9 cellular contexts compared by ENCODE assay signal in genomic region chr2:96413067-96413722, GRCh38.
A peak's percentile ranks its signal among the peaks of the same experiment; 100 is the strongest.
DNase-seq lines count a peak whose midpoint lies in the region; ATAC-seq and TF ChIP-seq lines count a peak whose summit lies in the region.
"Had no signal": no experiment of that assay in that cellular context is flagged by ENCODE, and none has a peak within 500 bp of the region (broad histone marks: within the 10 kb centered on the region; RNA-seq: fewer than 3 reads in every experiment).

No MANE protein-coding gene starts in this region.

- H3K27me3 ChIP-seq in BE2C: no peaks in the 10 kb centered on the region
- H3K27me3 ChIP-seq in CD8-positive, alpha-beta T cell (ENCODE audit: insufficient read depth, low read length): no peaks in the 10 kb centered on the region

- POLR2A ChIA-PET in CD8-positive, alpha-beta T cell (lab: Charles Lee): no interaction called here

- H3K4me1 Mint-ChIP-seq in CD8-positive, alpha-beta T cell (ENCODE audit: low read depth): peaks cover 25% of the 10 kb centered on the region

- no peaks in the 10 kb centered on the region for H3K36me3 ChIP-seq in BE2C
- H3K36me3 ChIP-seq in CD8-positive, alpha-beta T cell (ENCODE audit: insufficient read depth, low read length): no peaks in the 10 kb centered on the region

- peaks cover 2% of the 10 kb centered on the region for H3K9me3 Mint-ChIP-seq in CD8-positive, alpha-beta T cell

- H3K27me3 Mint-ChIP-seq in CD8-positive, alpha-beta T cell (ENCODE audit: low read depth): no peaks in the 10 kb centered on the region

- no peak overlapping the region for H3K27ac ChIP-seq in CD8-positive, alpha-beta T cell (ENCODE audit: low read depth, low read length)

- H3K4me1 ChIP-seq in BE2C: no peaks in the 10 kb centered on the region
- peaks cover 7% of the 10 kb centered on the region for H3K4me1 ChIP-seq in CD8-positive, alpha-beta T cell (ENCODE audit: insufficient read depth, low read length)

- H3K4me3 Mint-ChIP-seq in CD8-positive, alpha-beta T cell: no peak overlapping the region

- H3K4me3 ChIP-seq in BE2C (ENCODE audit: low read depth, low read length): peak overlapping the region; percentile 56
- peak overlapping the region; percentile 45 for H3K4me3 ChIP-seq in epithelial cell of proximal tubule (ENCODE audit: low read depth, low read length)
- no peak overlapping the region for H3K4me3 ChIP-seq in CD8-positive, alpha-beta T cell (ENCODE audit: low read depth, low read length)

- H3K36me3 Mint-ChIP-seq in CD8-positive, alpha-beta T cell: no peaks in the 10 kb centered on the region

- no peak for ATAC-seq in CD8-positive, alpha-beta T cell

- intact Hi-C loops in CD8-positive, alpha-beta T cell (cut with DNase I, micrococcal nuclease): no loop called here

- DNase-seq in BE2C: no peak
- DNase-seq in NCI-H526 (lab: John Stamatoyannopoulos, UW): peak; percentile 51 to 62
- DNase-seq in epithelial cell of proximal tubule (ENCODE audit: low read depth): no peak
- peak; percentile 83 for DNase-seq in pons (ENCODE audit: low spot score)
- DNase-seq in AG08396 (ENCODE audit: low spot score): no peak
- DNase-seq in NCI-H2081 (lab: John Stamatoyannopoulos, UW): no peak
- DNase-seq in hippocampal formation (lab: John Stamatoyannopoulos, UW): no peak
- no peak for DNase-seq in CD8-positive, alpha-beta T cell
- DNase-seq: activated T-cell treated with anti-CD3 and anti-CD28 coated beads, Interleukin-2, amount 50 U/mL, for 1 hour had no signal

- no peaks in the 10 kb centered on the region for H3K9me3 ChIP-seq in BE2C
- H3K9me3 ChIP-seq in CD8-positive, alpha-beta T cell (ENCODE audit: low read length): no peaks in the 10 kb centered on the region

- CTCF ChIA-PET in CD8-positive, alpha-beta T cell (lab: Charles Lee): interaction anchor here (1.0 to 1.3 kb wide), 2 partner anchors 10 to 96 kb away, joined by 3 to 5 read pairs; no protein-coding TSS in a partner anchor

- TF ChIP-seq CTCF in BE2C (IDR thresholded peaks at IDR 0.05; ENCODE audit: low read depth, low read length) (no peak), epithelial cell of proximal tubule (conservative IDR thresholded peaks at IDR 0.05; ENCODE audit: low read depth, low read length) (no peak)
- no peak for TF ChIP-seq CTCF in CD8-positive, alpha-beta T cell (IDR thresholded peaks at IDR 0.05)

- H3K27ac Mint-ChIP-seq in CD8-positive, alpha-beta T cell: no peak overlapping the region

Comparison
In these comparisons a context has a peak if more than half of its experiments do, and no peak if none do; other contexts are left out.
1. DNase-seq: peak in NCI-H526 (2 of 2) and pons (single experiment); none in BE2C (single experiment), epithelial cell of proximal tubule (single experiment), AG08396 (single experiment), NCI-H2081 (0 of 2), hippocampal formation (0 of 2) and CD8-positive, alpha-beta T cell (0 of 7).